Comparison of ENCODE assay signal across 18 cellular contexts in genomic region chr2:182901748-182902147, GRCh38. TPM values are rescaled to one million over a fixed set of nuclear protein-coding genes. Genes with fewer than 3 reads are reported as not detected.
DNase-seq lines count a peak whose midpoint lies in the region; ATAC-seq, FAIRE-seq and TF ChIP-seq lines count a peak whose summit lies in the region.
"Had no signal": no experiment of that assay in that cellular context is flagged by ENCODE, and none has a peak within 500 bp of the region (broad histone marks: within the 10 kb centered on the region; RNA-seq: fewer than 3 reads in every experiment).

No MANE protein-coding gene starts in this region.

- H3K18ac ChIP-seq in neuronal stem cell (ENCODE audit: low read length) (peak overlapping the region; percentile 85), mesendoderm (ENCODE audit: low read length) (no peak overlapping the region)

- no peak overlapping the region for H4K91ac ChIP-seq in neuronal stem cell (ENCODE audit: low read depth, low read length, poor library complexity)

- H4K8ac ChIP-seq in neuronal stem cell (ENCODE audit: low read depth, low read length) (no peak overlapping the region), mesendoderm (ENCODE audit: low read depth, low read length) (no peak overlapping the region)

- H3K4me1 ChIP-seq in neuronal stem cell (ENCODE audit: control insufficient read depth in 2 of 2, insufficient read depth in 1 of 2, low read depth in 1 of 2, low read length in 2 of 2) = peaks cover 0 to 2% of the 10 kb centered on the region in 2 donors
- H3K4me1 ChIP-seq in upper lobe of right lung = no peaks in the 10 kb centered on the region
- H3K4me1 ChIP-seq in mesendoderm (ENCODE audit: control insufficient read depth, low read depth, low read length) = no peaks in the 10 kb centered on the region

- peak; percentile 72 for FAIRE-seq in bronchial epithelial cell (lab: Jason Lieb, UNC)
- FAIRE-seq: GM19239, H54 had no signal

- H2BK5ac ChIP-seq in neuronal stem cell (ENCODE audit: low read length) (no peak overlapping the region), mesendoderm (ENCODE audit: low read length) (no peak overlapping the region)

- H2BK15ac ChIP-seq in neuronal stem cell (ENCODE audit: low read length) (peak overlapping the region; percentile 75), mesendoderm (replicated peaks; ENCODE audit: low read depth) (no peak overlapping the region)

- H3K9me3 Mint-ChIP-seq in activated naive CD8-positive, alpha-beta T cell treated with anti-CD3 and anti-CD28 coated beads, Interleukin-2, amount 50 U/mL, for 24 hours = no peaks in the 10 kb centered on the region
- H3K9me3 Mint-ChIP-seq in activated naive CD8-positive, alpha-beta T cell treated with anti-CD3 and anti-CD28 coated beads for 36 hours = no peaks in the 10 kb centered on the region
- H3K9me3 Mint-ChIP-seq: CD4-positive, alpha-beta T cell had no signal

- H3K9ac ChIP-seq in neuronal stem cell (ENCODE audit: low read depth, low read length, poor library complexity) (no peak overlapping the region), mesendoderm (ENCODE audit: low read length) (no peak overlapping the region)

- H3K9me3 ChIP-seq in neuronal stem cell (replicated peaks in 1 of 2; ENCODE audit: control insufficient read depth in 2 of 2, insufficient read depth in 1 of 2, low read depth in 1 of 2, low read length in 2 of 2) (peaks cover 0 to 2% of the 10 kb centered on the region in 2 donors), upper lobe of right lung (no peaks in the 10 kb centered on the region)

- H3K27ac Mint-ChIP-seq in activated naive CD8-positive, alpha-beta T cell treated with anti-CD3 and anti-CD28 coated beads, Interleukin-2, amount 50 U/mL, for 24 hours = no peak overlapping the region
- H3K27ac Mint-ChIP-seq in activated naive CD8-positive, alpha-beta T cell treated with anti-CD3 and anti-CD28 coated beads for 36 hours = no peak overlapping the region
- H3K27ac Mint-ChIP-seq: B cell; CD4-positive, alpha-beta T cell had no signal

- intact Hi-C loops in upper lobe of right lung (cut with DNase I) = no loop called here

- H3K36me3 ChIP-seq in bronchial epithelial cell (ENCODE audit: control insufficient read depth, insufficient read depth, low read length) (no peaks in the 10 kb centered on the region), neuronal stem cell (replicated peaks in 1 of 2; ENCODE audit: control insufficient read depth in 2 of 2, insufficient read depth in 2 of 2, low read length in 2 of 2) (peaks cover 0 to 1% of the 10 kb centered on the region in 2 donors), upper lobe of right lung (peaks cover 5% of the 10 kb centered on the region), mesendoderm (ENCODE audit: control insufficient read depth, insufficient read depth, low read length) (peaks cover 1% of the 10 kb centered on the region)

- TF ChIP-seq CTCF in bronchial epithelial cell (IDR thresholded peaks at IDR 0.05; ENCODE audit: insufficient read depth, low read length, severe bottlenecking) (no peak), upper lobe of right lung (IDR thresholded peaks at IDR 0.05) (no peak)

- H3K27me3 Mint-ChIP-seq in activated naive CD8-positive, alpha-beta T cell treated with anti-CD3 and anti-CD28 coated beads, Interleukin-2, amount 50 U/mL, for 24 hours = peaks cover 3% of the 10 kb centered on the region
- H3K27me3 Mint-ChIP-seq in activated naive CD8-positive, alpha-beta T cell treated with anti-CD3 and anti-CD28 coated beads for 36 hours = peaks cover 5% of the 10 kb centered on the region
- H3K27me3 Mint-ChIP-seq: B cell; CD4-positive, alpha-beta T cell had no signal

- H2BK12ac ChIP-seq in neuronal stem cell (ENCODE audit: low read length) = no peak overlapping the region

- H3K36me3 Mint-ChIP-seq in activated naive CD8-positive, alpha-beta T cell treated with anti-CD3 and anti-CD28 coated beads, Interleukin-2, amount 50 U/mL, for 24 hours (ENCODE audit: low read depth) = no peaks in the 10 kb centered on the region
- H3K36me3 Mint-ChIP-seq in activated naive CD8-positive, alpha-beta T cell treated with anti-CD3 and anti-CD28 coated beads for 36 hours = no peaks in the 10 kb centered on the region

- no peak overlapping the region for H3K4me3 ChIP-seq in bronchial epithelial cell (ENCODE audit: low read depth, low read length)
- peak overlapping the region in 1 of 2 donors; percentile 13 for H3K4me3 ChIP-seq in neuronal stem cell (ENCODE audit: low read length in 2 of 2)
- H3K4me3 ChIP-seq in upper lobe of right lung = no peak overlapping the region
- H3K4me3 ChIP-seq in mesendoderm (ENCODE audit: low read length) = no peak overlapping the region

- DNase-seq in activated naive CD8-positive, alpha-beta T cell treated with anti-CD3 and anti-CD28 coated beads, Interleukin-2, amount 50 U/mL, for 24 hours = no peak
- DNase-seq in activated naive CD8-positive, alpha-beta T cell treated with anti-CD3 and anti-CD28 coated beads for 36 hours = no peak
- no peak for DNase-seq in bronchial epithelial cell (ENCODE audit: low read depth)
- DNase-seq in neuronal stem cell (ENCODE audit: low spot score) = no peak
- no peak for DNase-seq in upper lobe of right lung
- no peak for DNase-seq in mesendoderm
- DNase-seq: 8988T; C1 segment of cervical spinal cord; Calu3; CD4-positive, alpha-beta T cell; DND-41; GF-D8 had no signal

- H3K23ac ChIP-seq in neuronal stem cell (ENCODE audit: low read depth, low read length, poor library complexity) (peak overlapping the region; percentile 60), mesendoderm (ENCODE audit: low read length) (no peak overlapping the region)

- H3K56ac ChIP-seq in mesendoderm (ENCODE audit: low read length) = no peak overlapping the region

- H3K27ac ChIP-seq in neuronal stem cell (replicated peaks; ENCODE audit: low read length) (no peak overlapping the region), upper lobe of right lung (no peak overlapping the region), mesendoderm (ENCODE audit: low read depth, low read length) (no peak overlapping the region)

- peak; percentile 15 for ATAC-seq in activated naive CD8-positive, alpha-beta T cell treated with anti-CD3 and anti-CD28 coated beads, Interleukin-2, amount 50 U/mL, for 24 hours
- ATAC-seq in upper lobe of right lung (peak; percentile 30), HG02840 (IDR thresholded peaks at IDR 0.05; ENCODE audit: low FRiP score, unreplicated experiment) (no peak), HG03095 (IDR thresholded peaks at IDR 0.05; ENCODE audit: unreplicated experiment) (no peak)

- no peaks in the 10 kb centered on the region for H3K79me1 ChIP-seq in neuronal stem cell (ENCODE audit: low read depth, low read length)
- H3K79me1 ChIP-seq in mesendoderm (ENCODE audit: low read length) = no peaks in the 10 kb centered on the region

- H3K4me2 ChIP-seq in neuronal stem cell (ENCODE audit: insufficient read depth, low read length, poor library complexity, severe bottlenecking) = no peak overlapping the region
- no peak overlapping the region for H3K4me2 ChIP-seq in mesendoderm (ENCODE audit: low read length)

- H3K4ac ChIP-seq in neuronal stem cell (ENCODE audit: low read length) (peak overlapping the region; percentile 99), mesendoderm (ENCODE audit: low read depth, low read length) (no peak overlapping the region)

- no peak overlapping the region for H3K14ac ChIP-seq in neuronal stem cell (ENCODE audit: low read length)

- H3K27me3 ChIP-seq in bronchial epithelial cell (ENCODE audit: control insufficient read depth, insufficient read depth, low read length) (no peaks in the 10 kb centered on the region), neuronal stem cell (ENCODE audit: control insufficient read depth in 3 of 3, insufficient read depth in 3 of 3, low read depth in 1 of 3, low read length in 3 of 3) (peaks cover 0 to 2% (median 0%) of the 10 kb centered on the region in 3 experiments), upper lobe of right lung (no peaks in the 10 kb centered on the region), mesendoderm (ENCODE audit: insufficient read depth, low read length, poor library complexity) (no peaks in the 10 kb centered on the region)

- H3K4me3 Mint-ChIP-seq in activated naive CD8-positive, alpha-beta T cell treated with anti-CD3 and anti-CD28 coated beads, Interleukin-2, amount 50 U/mL, for 24 hours = no peak overlapping the region
- no peak overlapping the region for H3K4me3 Mint-ChIP-seq in activated naive CD8-positive, alpha-beta T cell treated with anti-CD3 and anti-CD28 coated beads for 36 hours
- H3K4me3 Mint-ChIP-seq: B cell; CD4-positive, alpha-beta T cell had no signal

- no peak overlapping the region for H2AFZ ChIP-seq in neuronal stem cell (ENCODE audit: low read length)

- no peak overlapping the region for H4K5ac ChIP-seq in mesendoderm (ENCODE audit: low read length)

- no peaks in the 10 kb centered on the region for H3K79me2 ChIP-seq in mesendoderm (ENCODE audit: control insufficient read depth, insufficient read depth, low read length)

- H2BK120ac ChIP-seq in neuronal stem cell (ENCODE audit: low read depth, low read length) (no peak overlapping the region), mesendoderm (ENCODE audit: low read depth, low read length) (no peak overlapping the region)

- WGBS in neuronal stem cell (ENCODE audit: extremely low coverage in 2 of 2, insufficient read length in 2 of 2, insufficient replicate concordance in 1 of 2), 2 donors = no CpG with 5 or more reads among the region's 6 CpGs
- no CpG with 5 or more reads among the region's 6 CpGs for WGBS in mesendoderm (ENCODE audit: extremely low coverage, insufficient coverage, low lambda C conversion rate)

- H3K4me1 Mint-ChIP-seq in activated naive CD8-positive, alpha-beta T cell treated with anti-CD3 and anti-CD28 coated beads, Interleukin-2, amount 50 U/mL, for 24 hours = peaks cover 1% of the 10 kb centered on the region
- H3K4me1 Mint-ChIP-seq in activated naive CD8-positive, alpha-beta T cell treated with anti-CD3 and anti-CD28 coated beads for 36 hours = no peaks in the 10 kb centered on the region
- H3K4me1 Mint-ChIP-seq: B cell had no signal

- H2AK5ac ChIP-seq in neuronal stem cell (ENCODE audit: low read depth, low read length) = peak overlapping the region; percentile 94
- no peak overlapping the region for H2AK5ac ChIP-seq in mesendoderm (ENCODE audit: low read length)

RNA-seq across cellular contexts. Expression of gene FRZB, which starts 35.3 kb away (rescaled TPM):
- total RNA-seq in activated naive CD8-positive, alpha-beta T cell treated with anti-CD3 and anti-CD28 coated beads for 36 hours = not detected
- total RNA-seq in bronchial epithelial cell (0.26 and 0.38 TPM in 2 replicates), upper lobe of right lung (14.0 TPM)
- polyA plus RNA-seq in neuronal stem cell (2013, experiment 1 of 2) = 146 TPM
- 146 TPM for polyA plus RNA-seq in neuronal stem cell (2013, experiment 2 of 2)
- polyA plus RNA-seq in mesendoderm (2013, experiment 1 of 2) = 0.91 TPM
- polyA plus RNA-seq in mesendoderm (2013, experiment 2 of 2) = 0.84 TPM
- total RNA-seq: B cell; CD4-positive, alpha-beta T cell; HT1080 had no signal

Comparison
In these comparisons a context has a peak if more than half of its experiments do, and no peak if none do; other contexts are left out.
1. ATAC-seq: peak in activated naive CD8-positive, alpha-beta T cell treated with anti-CD3 and anti-CD28 coated beads, Interleukin-2, amount 50 U/mL, for 24 hours (single experiment) and upper lobe of right lung (single experiment); none in HG02840 (single experiment) and HG03095 (single experiment).
2. RNA of gene FRZB, which starts 35.3 kb away (total RNA-seq): 14.0 TPM in upper lobe of right lung (single experiment); 0.26 to 0.38 TPM in bronchial epithelial cell and not detected in activated naive CD8-positive, alpha-beta T cell treated with anti-CD3 and anti-CD28 coated beads for 36 hours; every median in the first group is over 10 times any median in the second.